In genomic region chr6:388202-388903, GRCh38 we compare ENCODE assay signal across 17 cellular contexts. TPM values are rescaled to one million over a fixed set of nuclear protein-coding genes. Genes with fewer than 3 reads are reported as not detected.
DNase-seq lines count a peak whose midpoint lies in the region; ATAC-seq and TF ChIP-seq lines count a peak whose summit lies in the region.
"Had no signal": no experiment of that assay in that cellular context is flagged by ENCODE, and none has a peak within 500 bp of the region (broad histone marks: within the 10 kb centered on the region; RNA-seq: fewer than 3 reads in every experiment).

No MANE protein-coding gene starts in this region.

- peak; percentile 66 for DNase-seq in right atrium auricular region (ENCODE audit: low spot score)
- no peak for DNase-seq in heart right ventricle
- DNase-seq in fibroblast of mammary gland (ENCODE audit: low read depth), result peak; percentile 64
- peak; percentile 8 for DNase-seq in transverse colon
- no peak for DNase-seq in stimulated activated naive CD4-positive, alpha-beta T cell treated with Interleukin-2 at 50 U/mL for 16 hours (lab: John Stamatoyannopoulos, UW)
- DNase-seq: activated CD4-positive, CD25-positive, alpha-beta regulatory T cell; BE2C; heart left ventricle; KG1; NCI-H1417 treated with DMSO at 0.1 percent for 48 hours; NCI-H69 had no signal

- in situ Hi-C loops in transverse colon (cut with MboI; ENCODE audit: low pct_ligation_motif_present in 1 of 4, low pct_unique_long_range_greater_than_20kb in 1 of 4, low sequenced_read_pairs in 3 of 4), result no loop called here

- no peak for TF ChIP-seq EP300 in transverse colon (IDR thresholded peaks at IDR 0.05; ENCODE audit: low read depth)

- H3K79me2 ChIP-seq in OCI-LY3 (ENCODE audit: low read length), result peaks cover 36% of the 10 kb centered on the region

- no peak overlapping the region for H3K27ac ChIP-seq in right atrium auricular region
- H3K27ac ChIP-seq in heart right ventricle, result no peak overlapping the region
- no peak overlapping the region for H3K27ac ChIP-seq in OCI-LY3 (ENCODE audit: low read length)
- H3K27ac ChIP-seq in transverse colon, result no peak overlapping the region
- H3K27ac ChIP-seq: heart left ventricle had no signal

- 80 to 85% methylated on average over 10 of the region's 10 CpGs for WGBS in heart right ventricle, 2 donors
- 73 to 80% methylated on average over 5 to 10 of the region's 10 CpGs for WGBS in transverse colon (ENCODE audit: low coverage in 1 of 2), 2 donors

- H3K4me3 ChIP-seq in right atrium auricular region (no peak overlapping the region), heart right ventricle (no peak overlapping the region), OCI-LY3 (ENCODE audit: low read length) (no peak overlapping the region), fibroblast of mammary gland (ENCODE audit: control insufficient read depth, low read depth, low read length) (no peak overlapping the region), transverse colon (no peak overlapping the region)
- H3K4me3 ChIP-seq: heart left ventricle, lung had no signal

- H3K27me3 ChIP-seq in right atrium auricular region, result peaks cover 11 to 22% of the 10 kb centered on the region in 2 donors
- peaks cover 26 to 97% (median 83%) of the 10 kb centered on the region in 7 donors for H3K27me3 ChIP-seq in heart right ventricle
- no peaks in the 10 kb centered on the region for H3K27me3 ChIP-seq in OCI-LY3 (ENCODE audit: low read depth, low read length)
- H3K27me3 ChIP-seq in transverse colon, result peaks cover 72% of the 10 kb centered on the region

- no peak overlapping the region for H2AFZ ChIP-seq in OCI-LY3 (ENCODE audit: low read depth, low read length)

- H3K9ac ChIP-seq in OCI-LY3 (ENCODE audit: low read length), result peak overlapping the region; percentile 3; the same call in 1 of the 2 replicates

- no peak for ATAC-seq in heart right ventricle
- ATAC-seq in GM18868 (IDR thresholded peaks at IDR 0.05; ENCODE audit: unreplicated experiment), result no peak
- ATAC-seq: HCT116, heart left ventricle had no signal

- H3K9me3 ChIP-seq in right atrium auricular region (no peaks in the 10 kb centered on the region), heart right ventricle (no peaks in the 10 kb centered on the region), OCI-LY3 (ENCODE audit: insufficient read depth, low read length) (no peaks in the 10 kb centered on the region), transverse colon (no peaks in the 10 kb centered on the region)
- H3K9me3 ChIP-seq: BE2C, heart left ventricle had no signal

- TF ChIP-seq CTCF in right atrium auricular region (IDR thresholded peaks at IDR 0.05) (no peak), heart right ventricle (IDR thresholded peaks at IDR 0.05) (no peak), OCI-LY3 (IDR thresholded peaks at IDR 0.05; ENCODE audit: low read depth, low read length) (no peak), fibroblast of mammary gland (conservative IDR thresholded peaks at IDR 0.05; ENCODE audit: control insufficient read depth, insufficient read depth, low read depth, low read length) (no peak), transverse colon (IDR thresholded peaks at IDR 0.05) (no peak)

- intact Hi-C loops in heart right ventricle (cut with DNase I) (loop anchor here in 1 of 10 donors (10.0 kb wide), 1 partner anchor 184 kb away; no protein-coding TSS in a partner anchor), transverse colon (cut with DNase I; ENCODE audit: low total_unique reads) (no loop called here)

- peak overlapping the region; percentile 28 for H3K4me2 ChIP-seq in OCI-LY3 (ENCODE audit: low read length)

- H3K36me3 ChIP-seq in right atrium auricular region, result no peaks in the 10 kb centered on the region
- no peaks in the 10 kb centered on the region for H3K36me3 ChIP-seq in heart right ventricle
- H3K36me3 ChIP-seq in OCI-LY3 (replicated peaks; ENCODE audit: low read depth, low read length), result peaks cover 17% of the 10 kb centered on the region
- H3K36me3 ChIP-seq in transverse colon, result no peaks in the 10 kb centered on the region
- H3K36me3 ChIP-seq: BE2C, heart left ventricle had no signal

- TF ChIP-seq POLR2A in transverse colon (IDR thresholded peaks at IDR 0.05), result no peak

- H3K4me1 ChIP-seq in right atrium auricular region (peaks cover 0 to 25% of the 10 kb centered on the region in 2 donors), heart right ventricle (peaks cover 7 to 24% (median 22%) of the 10 kb centered on the region in 9 donors), OCI-LY3 (ENCODE audit: low read length) (peaks cover 33% of the 10 kb centered on the region), transverse colon (peaks cover 0 to 22% (median 13%) of the 10 kb centered on the region in 4 donors)
- H3K4me1 ChIP-seq: BE2C had no signal

- H4K20me1 ChIP-seq in OCI-LY3 (ENCODE audit: insufficient read depth, low read length), result peaks cover 17% of the 10 kb centered on the region

RNA-seq across cellular contexts. Expression of gene IRF4, which starts 3.2 kb away (rescaled TPM):
- total RNA-seq in right atrium auricular region (1 to 10 TPM in 1 of 2 donors, under 1 TPM in 1; 0.15 to 1.1 TPM), heart right ventricle (1 to 10 TPM in 2 of 10 donors, under 1 TPM in 7, not detected in 1; 0.05 to 3.6 (median 0.32) TPM), transverse colon (10 to 100 TPM in 1 of 4 donors, 1 to 10 TPM in 2, under 1 TPM in 1; 0.40 to 18.4 (median 4.3) TPM)
- polyA plus RNA-seq in heart right ventricle, result under 1 TPM; 0.04 to 0.15 TPM
- total RNA-seq: myocyte, osteocyte had no signal

Comparison
In these comparisons a context has a peak if more than half of its experiments do, and no peak if none do; other contexts are left out.
1. DNase-seq: peak in right atrium auricular region (single experiment), fibroblast of mammary gland (single experiment) and transverse colon (single experiment); none in heart right ventricle (0 of 2) and stimulated activated naive CD4-positive, alpha-beta T cell treated with Interleukin-2 at 50 U/mL for 16 hours (single experiment).